ENCODE assay signal across 8 cellular contexts in the genomic region with DNA sequence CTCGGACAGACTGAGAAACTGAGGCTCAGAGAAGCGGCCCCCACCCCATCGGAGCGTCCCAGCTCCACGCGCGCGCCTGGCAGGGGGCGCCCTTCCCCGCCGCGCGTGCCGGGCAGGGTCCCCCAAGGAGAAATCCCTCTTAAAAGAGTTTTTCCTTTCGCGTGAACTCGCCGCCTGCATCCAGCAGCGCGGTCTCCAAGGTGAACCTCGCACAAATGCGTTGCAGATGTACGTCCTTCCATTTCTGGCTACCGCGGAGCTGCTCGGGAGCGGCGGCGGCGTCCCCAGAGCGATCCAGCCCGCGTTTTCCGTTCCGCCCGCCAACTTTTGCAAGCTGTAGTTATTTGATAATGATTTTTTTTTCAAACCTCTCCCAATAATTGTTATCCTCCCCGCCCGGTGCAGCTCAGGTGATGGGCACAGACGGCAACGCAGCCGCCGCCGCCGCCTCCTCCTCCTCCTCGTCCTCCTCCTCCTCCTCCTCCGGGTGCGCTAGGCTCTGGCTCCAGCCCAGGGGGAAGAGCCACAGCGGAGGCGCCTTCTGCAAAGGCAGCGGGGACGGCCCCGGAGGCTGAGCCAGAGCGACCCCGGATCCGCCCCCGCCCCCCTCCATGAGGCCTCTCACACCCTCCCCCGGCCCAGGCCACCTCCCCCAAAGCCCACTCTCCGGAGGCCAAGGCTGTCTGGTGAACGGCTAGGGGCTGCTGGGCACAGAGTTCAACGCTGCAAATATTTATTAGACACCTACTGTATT.
DNase-seq lines count a peak whose midpoint lies in the region; ATAC-seq and TF ChIP-seq lines count a peak whose summit lies in the region.

No MANE protein-coding gene starts in this region.

- no peaks in the 10 kb centered on the region for H3K79me2 ChIP-seq in ACC112 (ENCODE audit: control insufficient read depth, insufficient read depth, low read length, unreplicated experiment)

- peak overlapping the region; percentile 91 for H2AFZ ChIP-seq in ACC112 (ENCODE audit: low read length, unreplicated experiment)

- H3K27me3 Mint-ChIP-seq in endothelial cell (ENCODE audit: unreplicated experiment) = peaks cover 4% of the 10 kb centered on the region
- no peaks in the 10 kb centered on the region for H3K27me3 Mint-ChIP-seq in stimulated activated memory B cell treated with anti-CD40 and anti-IgM and Interleukin-4, amounts not matched to agents 10 μg/mL and 1 μg/mL and 100 μg/mL, for 72 hours

- H3K9me3 Mint-ChIP-seq in endothelial cell (ENCODE audit: unreplicated experiment) = no peaks in the 10 kb centered on the region
- H3K9me3 Mint-ChIP-seq in stimulated activated memory B cell treated with anti-CD40 and anti-IgM and Interleukin-4, amounts not matched to agents 10 μg/mL and 1 μg/mL and 100 μg/mL, for 72 hours = no peaks in the 10 kb centered on the region

- peaks cover 5% of the 10 kb centered on the region for H3K4me1 Mint-ChIP-seq in endothelial cell (ENCODE audit: unreplicated experiment)
- peaks cover 55% of the 10 kb centered on the region for H3K4me1 Mint-ChIP-seq in stimulated activated memory B cell treated with anti-CD40 and anti-IgM and Interleukin-4, amounts not matched to agents 10 μg/mL and 1 μg/mL and 100 μg/mL, for 72 hours

- H3K4me3 Mint-ChIP-seq in endothelial cell (ENCODE audit: unreplicated experiment) = peak overlapping the region; percentile 80
- peak overlapping the region; percentile 81 for H3K4me3 Mint-ChIP-seq in stimulated activated memory B cell treated with anti-CD40 and anti-IgM and Interleukin-4, amounts not matched to agents 10 μg/mL and 1 μg/mL and 100 μg/mL, for 72 hours

- no peaks in the 10 kb centered on the region for H3K36me3 Mint-ChIP-seq in endothelial cell (ENCODE audit: low read depth, unreplicated experiment)
- no peaks in the 10 kb centered on the region for H3K36me3 Mint-ChIP-seq in stimulated activated memory B cell treated with anti-CD40 and anti-IgM and Interleukin-4, amounts not matched to agents 10 μg/mL and 1 μg/mL and 100 μg/mL, for 72 hours

- H3K4me1 ChIP-seq in ACC112 (ENCODE audit: control insufficient read depth, insufficient read depth, low read length, unreplicated experiment) = peaks cover 5% of the 10 kb centered on the region

- no peak overlapping the region for H3K27ac Mint-ChIP-seq in endothelial cell (ENCODE audit: unreplicated experiment)
- no peak overlapping the region for H3K27ac Mint-ChIP-seq in stimulated activated memory B cell treated with anti-CD40 and anti-IgM and Interleukin-4, amounts not matched to agents 10 μg/mL and 1 μg/mL and 100 μg/mL, for 72 hours

- peak; percentile 65 for ATAC-seq in stimulated activated memory B cell treated with anti-CD40 and anti-IgM and Interleukin-4, amounts not matched to agents 10 μg/mL and 1 μg/mL and 100 μg/mL, for 72 hours
- no peak for ATAC-seq in HG02973 (IDR thresholded peaks at IDR 0.05; ENCODE audit: unreplicated experiment)

- no peak for TF ChIP-seq CTCF in endothelial cell (IDR thresholded peaks at IDR 0.05; ENCODE audit: unreplicated experiment)

- H3K27ac ChIP-seq in ACC112 (ENCODE audit: low read depth, low read length) = no peak overlapping the region

- H3K4me3 ChIP-seq in ACC112 (ENCODE audit: low read depth, low read length) = peak overlapping the region; percentile 80

- DNase-seq in H4 (ENCODE audit: low spot score) (peak; percentile 42), NCI-H82 treated with DMSO at 0.1 percent for 48 hours (lab: John Stamatoyannopoulos, UW; ENCODE audit: unreplicated experiment) (peak; percentile 62), endothelial cell (ENCODE audit: low spot score) (peak; percentile 56), myocyte (ENCODE audit: low read depth) (peak; percentile 62)
- peak; percentile 83 for DNase-seq in activated CD8-positive, alpha-beta memory T cell treated with anti-CD3 and anti-CD28 coated beads for 24 hours

- peaks cover 18% of the 10 kb centered on the region for H3K27me3 ChIP-seq in ACC112 (ENCODE audit: insufficient read depth, low read length)

- no peaks in the 10 kb centered on the region for H3K36me3 ChIP-seq in ACC112 (ENCODE audit: insufficient read depth, low read length)
